1 cellular context compared by ENCODE assay signal in genomic region chr12:79920421-79921238, GRCh38.
A peak's percentile ranks its signal among the peaks of the same experiment; 100 is the strongest.
TF ChIP-seq lines count a peak whose summit lies in the region.

No MANE protein-coding gene starts in this region.

TF ChIP-seq in HepG2, 621 proteins besides CTCF, POLR2A, EP300 and RAD21 (continued from another document):
- no peak for TF ChIP-seq ETV5 (CRISPR knock-in tag; IDR thresholded peaks at IDR 0.05; ENCODE audit: borderline replicate concordance)
- TF ChIP-seq ZNF232 (CRISPR knock-in tag; IDR thresholded peaks at IDR 0.05; ENCODE audit: borderline replicate concordance) = no peak
- TF ChIP-seq MAFK (conservative IDR thresholded peaks at IDR 0.05 in 1 of 2, IDR thresholded peaks at IDR 0.05 in 1 of 2; ENCODE audit: low read length in 2 of 2) = peak; percentile 8 to 39; a peak in 2 of 4 replicates
